8 cellular contexts compared by ENCODE assay signal in genomic region chr12:121793501-121793835, GRCh38. TPM values are rescaled to one million over a fixed set of nuclear protein-coding genes. Genes with fewer than 3 reads are reported as not detected.
DNase-seq lines count a peak whose midpoint lies in the region; ATAC-seq and TF ChIP-seq lines count a peak whose summit lies in the region.

TSS of gene RHOF (minus strand) at chr12:121793688. CDS start at chr12:121793633, 55 bp downstream.

- POLR2A ChIA-PET in AG04449 (lab: Yijun Ruan, JAX) = interaction anchor here (0.5 to 3.9 kb wide), 6 partner anchors 9 to 189 kb away, joined by 3 to 39 read pairs (median 8); partner anchors contain the start of genes PSMD9 and SETD1B

- H3K9me3 ChIP-seq in effector memory CD4-positive, alpha-beta T cell (ENCODE audit: control insufficient read depth, low read length) = no peaks in the 10 kb centered on the region
- H3K9me3 ChIP-seq in upper lobe of right lung = no peaks in the 10 kb centered on the region

- H3K4me1 Mint-ChIP-seq in T-helper 2 cell treated with Interferon-gamma antibody and Interleukin-4, amounts not matched to agents 5 μg/mL and 100 μg/mL, for 36 hours (ENCODE audit: low read depth) = peaks cover 55% of the 10 kb centered on the region
- H3K4me1 Mint-ChIP-seq in mesothelial cell of epicardium = peaks cover 44% of the 10 kb centered on the region

- peaks cover 60% of the 10 kb centered on the region for H3K4me1 ChIP-seq in effector memory CD4-positive, alpha-beta T cell (ENCODE audit: control insufficient read depth, insufficient read depth, low read length, poor library complexity, severe bottlenecking)
- H3K4me1 ChIP-seq in upper lobe of right lung = peaks cover 86% of the 10 kb centered on the region

- no peak for DNase-seq in AG04449 (ENCODE audit: low read depth, low spot score)
- no peak for DNase-seq in T-helper 2 cell treated with Interferon-gamma antibody and Interleukin-4, amounts not matched to agents 5 μg/mL and 100 μg/mL, for 36 hours (ENCODE audit: low spot score)
- no peak for DNase-seq in effector memory CD4-positive, alpha-beta T cell
- DNase-seq in mesothelial cell of epicardium (ENCODE audit: low spot score in 2 of 2, unreplicated experiment in 2 of 2) = no peak
- DNase-seq in upper lobe of right lung = peak; percentile 86
- no peak for DNase-seq in mesenteric fat pad (ENCODE audit: low spot score)

- H3K4me3 Mint-ChIP-seq in T-helper 2 cell treated with Interferon-gamma antibody and Interleukin-4, amounts not matched to agents 5 μg/mL and 100 μg/mL, for 36 hours = peak within 1 kb of the TSS; percentile 94
- peak within 1 kb of the TSS; percentile 71 for H3K4me3 Mint-ChIP-seq in mesothelial cell of epicardium

- intact Hi-C loops in upper lobe of right lung (cut with DNase I) = no loop called here

- H3K9me3 Mint-ChIP-seq in T-helper 2 cell treated with Interferon-gamma antibody and Interleukin-4, amounts not matched to agents 5 μg/mL and 100 μg/mL, for 36 hours = no peaks in the 10 kb centered on the region
- H3K9me3 Mint-ChIP-seq in mesothelial cell of epicardium = no peaks in the 10 kb centered on the region

- peak; percentile 4 for ATAC-seq in GM18873 (IDR thresholded peaks at IDR 0.05; ENCODE audit: low FRiP score, unreplicated experiment)
- peak; percentile 9 for ATAC-seq in HG03196 (IDR thresholded peaks at IDR 0.05; ENCODE audit: unreplicated experiment)
- ATAC-seq in upper lobe of right lung = peak; percentile 49

- no peaks in the 10 kb centered on the region for H3K27me3 ChIP-seq in effector memory CD4-positive, alpha-beta T cell (replicated peaks; ENCODE audit: control insufficient read depth, insufficient read depth, low read length, poor library complexity, severe bottlenecking)
- no peaks in the 10 kb centered on the region for H3K27me3 ChIP-seq in upper lobe of right lung

- H3K27me3 Mint-ChIP-seq in T-helper 2 cell treated with Interferon-gamma antibody and Interleukin-4, amounts not matched to agents 5 μg/mL and 100 μg/mL, for 36 hours (ENCODE audit: low read depth) = no peaks in the 10 kb centered on the region
- H3K27me3 Mint-ChIP-seq in mesothelial cell of epicardium (ENCODE audit: low read depth) = no peaks in the 10 kb centered on the region

- peak within 1 kb of the TSS; percentile 59 for H3K4me3 ChIP-seq in AG04449 (ENCODE audit: low read depth, low read length)
- H3K4me3 ChIP-seq in effector memory CD4-positive, alpha-beta T cell (ENCODE audit: insufficient read depth, low read depth, low read length, poor library complexity, severe bottlenecking) = peak within 1 kb of the TSS; percentile 86
- H3K4me3 ChIP-seq in upper lobe of right lung = peak within 1 kb of the TSS; percentile 66

- TF ChIP-seq CTCF in AG04449 (IDR thresholded peaks at IDR 0.05; ENCODE audit: insufficient read depth, low read length, missing control alignments) (no peak), mesothelial cell of epicardium (IDR thresholded peaks at IDR 0.05; ENCODE audit: unreplicated experiment) (no peak), upper lobe of right lung (IDR thresholded peaks at IDR 0.05) (no peak)

- H3K27ac Mint-ChIP-seq in T-helper 2 cell treated with Interferon-gamma antibody and Interleukin-4, amounts not matched to agents 5 μg/mL and 100 μg/mL, for 36 hours = peak within 1 kb of the TSS; percentile 95
- H3K27ac Mint-ChIP-seq in mesothelial cell of epicardium = peak within 1 kb of the TSS; percentile 98

- H3K36me3 Mint-ChIP-seq in T-helper 2 cell treated with Interferon-gamma antibody and Interleukin-4, amounts not matched to agents 5 μg/mL and 100 μg/mL, for 36 hours (ENCODE audit: low read depth) = peaks cover 36% of the 10 kb centered on the region
- peaks cover 5% of the 10 kb centered on the region for H3K36me3 Mint-ChIP-seq in mesothelial cell of epicardium

- CTCF ChIA-PET in AG04449 (lab: Yijun Ruan, JAX) = interaction anchor here (0.5 to 32.5 kb wide), 37 partner anchors 6 to 288 kb away, joined by 3 to 1100 read pairs (median 7); partner anchors contain the start of genes PSMD9, RHOF, SETD1B and TMEM120B

- H3K27ac ChIP-seq in effector memory CD4-positive, alpha-beta T cell (ENCODE audit: insufficient read depth, low read length, poor library complexity, severe bottlenecking) = peak within 1 kb of the TSS; percentile 99
- H3K27ac ChIP-seq in upper lobe of right lung = peak within 1 kb of the TSS; percentile 80

- H3K36me3 ChIP-seq in effector memory CD4-positive, alpha-beta T cell (ENCODE audit: control insufficient read depth, insufficient read depth, low read length) = peaks cover 14% of the 10 kb centered on the region
- peaks cover 17% of the 10 kb centered on the region for H3K36me3 ChIP-seq in upper lobe of right lung

RNA-seq across cellular contexts. Expression of gene RHOF, which starts in this region (rescaled TPM):
- 33.0 to 37.8 TPM (median 33.8 TPM) in 3 replicates for total RNA-seq in mesothelial cell of epicardium
- total RNA-seq in upper lobe of right lung = 41.0 TPM
- total RNA-seq in mesenteric fat pad = 6.1 TPM
